In genomic region chr1:219514728-219515127, GRCh38 we compare ENCODE assay signal across 20 cellular contexts.
DNase-seq lines count a peak whose midpoint lies in the region; ATAC-seq, FAIRE-seq and TF ChIP-seq lines count a peak whose summit lies in the region.
"Had no signal": no experiment of that assay in that cellular context is flagged by ENCODE, and none has a peak within 500 bp of the region (broad histone marks: within the 10 kb centered on the region; RNA-seq: fewer than 3 reads in every experiment).

No MANE protein-coding gene starts in this region.

- no peaks in the 10 kb centered on the region; the same call in 2 of the 3 replicates for H3K9me3 ChIP-seq in GM12878 (replicated peaks; ENCODE audit: control insufficient read depth, insufficient read depth, low read length)
- H3K9me3 ChIP-seq in effector memory CD4-positive, alpha-beta T cell (ENCODE audit: control insufficient read depth, low read length) = no peaks in the 10 kb centered on the region
- H3K9me3 ChIP-seq: Peyer's patch had no signal

- no peaks in the 10 kb centered on the region for H3K79me2 ChIP-seq in GM12878 (ENCODE audit: control insufficient read depth, insufficient read depth, low read length)

- TF ChIP-seq RAD21 in GM12878 (IDR thresholded peaks at IDR 0.05; ENCODE audit: insufficient read depth, low read depth, low read length) = no peak

- no peak overlapping the region for H3K27ac ChIP-seq in GM12878 (ENCODE audit: control insufficient read depth, insufficient read depth)
- H3K27ac ChIP-seq in effector memory CD4-positive, alpha-beta T cell (ENCODE audit: insufficient read depth, low read length, poor library complexity, severe bottlenecking) = no peak overlapping the region
- H3K27ac ChIP-seq: KMS-11, Peyer's patch had no signal

- WGBS in GM12878 (ENCODE audit: insufficient coverage, insufficient replicate concordance, low lambda C conversion rate, missing lambda C conversion rate) = 62% methylated on average over 3 of the region's 3 CpGs

- POLR2A ChIA-PET in GM12878 (lab: Charles Lee) = no interaction called here

- RAD21 ChIA-PET in GM12878 (lab: Charles Lee; ENCODE audit: unreplicated experiment) = no interaction called here

- FAIRE-seq in GM12878 (lab: Jason Lieb, UNC) = no peak

- intact Hi-C loops in GM12878 (cut with micrococcal nuclease; ENCODE audit: unreplicated experiment) = no loop called here

- CTCF ChIA-PET in GM12878 (lab: Yijun Ruan, JAX) = interaction anchor here (0.9 to 1.8 kb wide), 3 partner anchors 10 to 98 kb away, joined by 3 to 5 read pairs (median 3); no protein-coding TSS in a partner anchor

- H3K4me1 ChIP-seq in GM12878 (ENCODE audit: control insufficient read depth, insufficient read depth, low read length) = no peaks in the 10 kb centered on the region
- no peaks in the 10 kb centered on the region for H3K4me1 ChIP-seq in effector memory CD4-positive, alpha-beta T cell (ENCODE audit: control insufficient read depth, insufficient read depth, low read length, poor library complexity, severe bottlenecking)
- H3K4me1 ChIP-seq: Peyer's patch had no signal

- SMC1A ChIA-PET in GM12878 (lab: Charles Lee; ENCODE audit: uncharacterized antibody, unreplicated experiment) = interaction anchor here (1.1 to 1.2 kb wide), 2 partner anchors 18 to 48 kb away, joined by 3 read pairs; no protein-coding TSS in a partner anchor

- H3K9ac ChIP-seq in GM12878 (ENCODE audit: control insufficient read depth, insufficient read depth, low read length) = no peak overlapping the region
- H3K9ac ChIP-seq: KMS-11 had no signal

- peak; percentile 58 for ATAC-seq in HG02571 (IDR thresholded peaks at IDR 0.05; ENCODE audit: unreplicated experiment)
- ATAC-seq in GM12878 = peak; percentile 70
- peak; percentile 87 for ATAC-seq in left lobe of liver
- ATAC-seq: GM23338, HCT116 had no signal

- H3K4me3 ChIP-seq in GM12878 = no peak overlapping the region
- no peak overlapping the region for H3K4me3 ChIP-seq in effector memory CD4-positive, alpha-beta T cell (ENCODE audit: insufficient read depth, low read depth, low read length, poor library complexity, severe bottlenecking)
- H3K4me3 ChIP-seq: GM23338, Peyer's patch had no signal

- in situ Hi-C loops in GM12878 (cut with MboI) = no loop called here

- DNase-seq in DMS53 (lab: John Stamatoyannopoulos, UW) (peak; percentile 41), DMS53 treated with DMSO at 0.1 percent for 48 hours (lab: John Stamatoyannopoulos, UW; ENCODE audit: unreplicated experiment) (no peak), GM12878 (ENCODE audit: low read depth, low spot score) (no peak), left lobe of liver (ENCODE audit: low spot score) (no peak), putamen (ENCODE audit: low spot score) (no peak)
- DNase-seq in activated CD4-positive, CD25-positive, alpha-beta regulatory T cell (lab: John Stamatoyannopoulos, UW) = no peak
- DNase-seq in effector memory CD4-positive, alpha-beta T cell = no peak
- DNase-seq: 8988T, DMS153, NCI-H1048, NCI-H1436 treated with DMSO at 0.1 percent for 48 hours, NCI-H2029, NCI-H2171, NCI-H526, Peyer's patch, SW 1271 had no signal

- no peak for TF ChIP-seq EP300 in GM12878 (IDR thresholded peaks at IDR 0.05; ENCODE audit: borderline replicate concordance in 1 of 2, control insufficient read depth in 1 of 2, low read depth in 2 of 2, low read length in 2 of 2)

- H3K36me3 ChIP-seq in GM12878 (ENCODE audit: control insufficient read depth in 2 of 2, insufficient read depth in 2 of 2, low read length in 1 of 2) = no peaks in the 10 kb centered on the region
- H3K36me3 ChIP-seq in effector memory CD4-positive, alpha-beta T cell (ENCODE audit: control insufficient read depth, insufficient read depth, low read length) = no peaks in the 10 kb centered on the region
- H3K36me3 ChIP-seq: Peyer's patch had no signal

- BruUV-seq in GM12878 (replicated peaks; lab: Mats Ljungman, UMichigan) = no TSS peak

- H3K27me3 ChIP-seq in GM12878 (replicated peaks in 1 of 2; ENCODE audit: control insufficient read depth in 2 of 2, insufficient read depth in 2 of 2, low read length in 1 of 2) = no peaks in the 10 kb centered on the region
- no peaks in the 10 kb centered on the region for H3K27me3 ChIP-seq in effector memory CD4-positive, alpha-beta T cell (replicated peaks; ENCODE audit: control insufficient read depth, insufficient read depth, low read length, poor library complexity, severe bottlenecking)
- H3K27me3 ChIP-seq: Peyer's patch had no signal

- TF ChIP-seq POLR2A in GM12878 (IDR thresholded peaks at IDR 0.05; ENCODE audit: low read depth, low read length) = no peak

- no peaks in the 10 kb centered on the region for H4K20me1 ChIP-seq in GM12878 (ENCODE audit: control insufficient read depth, insufficient read depth)

- no peak overlapping the region for H3K4me2 ChIP-seq in GM12878 (ENCODE audit: control insufficient read depth, insufficient read depth)
- H3K4me2 ChIP-seq: GM23338, KMS-11 had no signal

- no peak for TF ChIP-seq CTCF in GM12878 (IDR thresholded peaks at IDR 0.05 in 2 of 3, conservative IDR thresholded peaks at IDR 0.05 in 1 of 3; ENCODE audit: control insufficient read depth in 2 of 3, extremely low read depth in 1 of 3, insufficient read depth in 1 of 3, low read depth in 3 of 3, low read length in 3 of 3)

- H2AFZ ChIP-seq in GM12878 (ENCODE audit: control insufficient read depth, low read depth, low read length) = no peak overlapping the region
- H2AFZ ChIP-seq: GM23338 had no signal

TF ChIP-seq in GM12878, 131 proteins besides CTCF, POLR2A, EP300 and RAD21:
- TF ChIP-seq YBX1 (IDR thresholded peaks at IDR 0.05) = no peak
- TF ChIP-seq ZNF384 (IDR thresholded peaks at IDR 0.05; ENCODE audit: borderline replicate concordance, low read depth, low read length) = no peak
- no peak for TF ChIP-seq RUNX3 (IDR thresholded peaks at IDR 0.05; ENCODE audit: low read length)
- TF ChIP-seq POLR2AphosphoS5 (IDR thresholded peaks at IDR 0.05; ENCODE audit: low read length) = no peak
